In the genomic region with DNA sequence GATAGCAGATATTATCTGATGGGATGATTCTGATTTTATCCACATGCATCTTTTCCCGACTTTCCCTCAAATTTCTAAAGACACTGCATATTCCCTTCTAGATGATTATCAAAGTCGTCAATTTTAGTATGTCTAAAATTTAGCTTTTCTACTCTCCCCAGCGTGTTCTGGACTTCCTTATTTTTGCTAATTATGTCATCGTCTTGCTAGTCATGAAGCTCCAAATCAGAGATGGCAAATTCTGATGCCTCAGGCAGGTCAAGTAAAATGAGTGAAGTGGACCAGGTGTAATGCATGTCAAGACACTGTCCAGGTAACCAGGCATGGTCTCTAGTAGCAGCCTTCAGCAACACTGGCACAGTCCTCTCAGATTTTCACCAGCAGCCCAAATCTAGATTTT, we compare ENCODE assay signal across 16 cellular contexts. TPM values are rescaled to one million over a fixed set of nuclear protein-coding genes. Genes with fewer than 3 reads are reported as not detected.
A peak's percentile ranks its signal among the peaks of the same experiment; 100 is the strongest.
DNase-seq lines count a peak whose midpoint lies in the region; ATAC-seq, FAIRE-seq and TF ChIP-seq lines count a peak whose summit lies in the region.
"Had no signal": no experiment of that assay in that cellular context is flagged by ENCODE, and none has a peak within 500 bp of the region (broad histone marks: within the 10 kb centered on the region; RNA-seq: fewer than 3 reads in every experiment).

No MANE protein-coding gene starts in this region.

- TF ChIP-seq POLR2A in GM12892 (IDR thresholded peaks at IDR 0.05; ENCODE audit: low read depth, low read length), result no peak

- H3K79me2 ChIP-seq in OCI-LY7 (ENCODE audit: insufficient read depth, low read depth, low read length), result peaks cover 99% of the 10 kb centered on the region

- H3K9me2 ChIP-seq in OCI-LY7 (ENCODE audit: insufficient read depth, low read length), result no peaks in the 10 kb centered on the region

- no peak overlapping the region for H2AFZ ChIP-seq in OCI-LY7 (ENCODE audit: low read length)

- no peak for TF ChIP-seq CTCF in OCI-LY7 (conservative IDR thresholded peaks at IDR 0.05; ENCODE audit: low read length)

- H3K4me1 Mint-ChIP-seq in naive thymus-derived CD4-positive, alpha-beta T cell, result peaks cover 24 to 43% (median 38%) of the 10 kb centered on the region in 7 donors

- H3K4me2 ChIP-seq in OCI-LY7 (ENCODE audit: low read length), result peak overlapping the region; percentile 59

- H3K9me3 Mint-ChIP-seq in naive thymus-derived CD4-positive, alpha-beta T cell, result no peaks in the 10 kb centered on the region
- H3K9me3 Mint-ChIP-seq: CD4-positive, alpha-beta T cell had no signal

- peak overlapping the region; percentile 56 for H3K27ac ChIP-seq in OCI-LY7 (ENCODE audit: low read depth, low read length, poor library complexity, severe bottlenecking)
- H3K27ac ChIP-seq in naive thymus-derived CD4-positive, alpha-beta T cell (ENCODE audit: low read depth, low read length), result no peak overlapping the region

- intact Hi-C loops in OCI-LY7 (cut with micrococcal nuclease; ENCODE audit: unreplicated experiment), result no loop called here
- intact Hi-C loops in naive thymus-derived CD4-positive, alpha-beta T cell (cut with micrococcal nuclease), result no loop called here

- peaks cover 72% of the 10 kb centered on the region for H3K36me3 ChIP-seq in OCI-LY7 (ENCODE audit: insufficient read depth, low read length)
- no peaks in the 10 kb centered on the region for H3K36me3 ChIP-seq in naive thymus-derived CD4-positive, alpha-beta T cell (ENCODE audit: control insufficient read depth in 2 of 3, insufficient read depth in 3 of 3, low read length in 3 of 3)

- POLR2A ChIA-PET in OCI-LY7 (lab: Charles Lee), result interaction anchor here (1.1 to 1.9 kb wide), 2 partner anchors 9 to 11 kb away, joined by 4 to 6 read pairs; partner anchors contain the start of gene HSD17B12
- POLR2A ChIA-PET in naive thymus-derived CD4-positive, alpha-beta T cell (lab: Charles Lee), result no interaction called here

- H3K4me1 ChIP-seq in OCI-LY7 (ENCODE audit: insufficient read depth, low read length, poor library complexity, severe bottlenecking), result peaks cover 77% of the 10 kb centered on the region
- H3K4me1 ChIP-seq in naive thymus-derived CD4-positive, alpha-beta T cell (ENCODE audit: control insufficient read depth in 2 of 2, insufficient read depth in 2 of 2, low read length in 2 of 2), result no peaks in the 10 kb centered on the region

- peak; percentile 26 for ATAC-seq in naive thymus-derived CD4-positive, alpha-beta T cell
- ATAC-seq in HG03045 (IDR thresholded peaks at IDR 0.05; ENCODE audit: unreplicated experiment) (no peak), HG02970 (IDR thresholded peaks at IDR 0.05; ENCODE audit: low FRiP score, unreplicated experiment) (no peak)

- peaks cover 17 to 34% (median 29%) of the 10 kb centered on the region in 5 donors for H3K36me3 Mint-ChIP-seq in naive thymus-derived CD4-positive, alpha-beta T cell

- no peaks in the 10 kb centered on the region for H3K27me3 Mint-ChIP-seq in naive thymus-derived CD4-positive, alpha-beta T cell
- H3K27me3 Mint-ChIP-seq: CD4-positive, alpha-beta T cell had no signal

- no peak for DNase-seq in GM12892 (ENCODE audit: insufficient read length)
- peak; percentile 9 for DNase-seq in MV-4-11 (lab: John Stamatoyannopoulos, UW)
- DNase-seq in OCI-LY7 (ENCODE audit: low spot score), result no peak
- DNase-seq in naive thymus-derived CD4-positive, alpha-beta T cell, result no peak
- DNase-seq in OCI-M1 (lab: John Stamatoyannopoulos, UW), result no peak
- DNase-seq: ACHN; CD4-positive, alpha-beta T cell; HCEC 1CT; MG63; NCI-H1417 treated with DMSO at 0.1 percent for 48 hours; NCI-H2029; NCI-H2171; NCI-H446; SIG-M5 had no signal

- H3K27ac Mint-ChIP-seq in naive thymus-derived CD4-positive, alpha-beta T cell, result no peak overlapping the region
- H3K27ac Mint-ChIP-seq: CD4-positive, alpha-beta T cell had no signal

- H3K9me3 ChIP-seq in OCI-LY7 (ENCODE audit: low read length), result no peaks in the 10 kb centered on the region; the same call in 1 of the 2 replicates
- H3K9me3 ChIP-seq in naive thymus-derived CD4-positive, alpha-beta T cell (ENCODE audit: control insufficient read depth in 2 of 3, low read length in 3 of 3), result no peaks in the 10 kb centered on the region
- H3K9me3 ChIP-seq: MG63 had no signal

- no peaks in the 10 kb centered on the region; the same call in 1 of the 2 replicates for H4K20me1 ChIP-seq in OCI-LY7 (ENCODE audit: insufficient read depth, low read length)

- no peaks in the 10 kb centered on the region for H3K27me3 ChIP-seq in naive thymus-derived CD4-positive, alpha-beta T cell (ENCODE audit: control insufficient read depth in 2 of 2, insufficient read depth in 2 of 2, low read length in 2 of 2)
- H3K27me3 ChIP-seq: MG63 had no signal

- peak overlapping the region; percentile 14 for H3K4me3 ChIP-seq in OCI-LY7 (ENCODE audit: low read depth, low read length, poor library complexity, severe bottlenecking)
- no peak overlapping the region for H3K4me3 ChIP-seq in naive thymus-derived CD4-positive, alpha-beta T cell (ENCODE audit: low read length)
- H3K4me3 ChIP-seq: MG63 had no signal

- BruUV-seq in OCI-LY7 (replicated peaks; lab: Mats Ljungman, UMichigan), result no TSS peak

- no peak overlapping the region for H3K4me3 Mint-ChIP-seq in naive thymus-derived CD4-positive, alpha-beta T cell
- H3K4me3 Mint-ChIP-seq: CD4-positive, alpha-beta T cell had no signal

- FAIRE-seq in GM12892 (lab: Jason Lieb, UNC), result peak; percentile 78

- CTCF ChIA-PET in OCI-LY7 (lab: Charles Lee; ENCODE audit: unreplicated experiment), result no interaction called here
- CTCF ChIA-PET in naive thymus-derived CD4-positive, alpha-beta T cell (lab: Charles Lee), result no interaction called here

RNA-seq across cellular contexts. Expression of gene HSD17B12, which starts 10.4 kb away (rescaled TPM):
- polyA plus RNA-seq in GM12892 (2012; ENCODE audit: missing spikeins), result 59.8 TPM
- 58.0 and 70.9 TPM in 2 replicates for total RNA-seq in OCI-LY7 (2014; rRNA removed; shearing (Covaris generic))
- 138 and 148 TPM in 2 replicates for total RNA-seq in OCI-LY7 (2022)
- 10 to 100 TPM; 21.1 to 39.5 (median 24.7) TPM for total RNA-seq in naive thymus-derived CD4-positive, alpha-beta T cell
- polyA plus RNA-seq in naive thymus-derived CD4-positive, alpha-beta T cell, result 10 to 100 TPM; 20.3 to 27.7 TPM
